15 cellular contexts compared by ENCODE assay signal in the genomic region with DNA sequence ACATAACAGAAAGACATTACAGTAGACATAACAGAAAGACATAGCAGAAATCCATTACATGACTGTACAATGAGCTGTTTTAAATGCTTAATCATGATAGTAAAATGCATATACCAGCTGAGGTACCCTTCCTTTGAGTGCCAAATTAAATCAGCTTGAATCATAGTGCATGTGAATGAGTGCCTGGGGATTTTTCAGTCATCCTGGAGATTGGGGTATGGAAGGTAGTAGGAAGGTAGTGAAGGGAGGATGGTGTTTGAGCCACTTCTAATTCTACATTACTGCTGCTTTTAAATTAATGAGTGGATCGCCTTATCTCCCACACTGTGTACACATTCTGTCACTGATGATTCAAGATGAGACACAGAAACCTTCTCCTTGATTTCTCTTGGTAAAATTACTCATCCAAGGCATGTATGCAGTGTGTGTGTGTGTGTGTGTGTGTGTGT.
DNase-seq lines count a peak whose midpoint lies in the region; ATAC-seq, FAIRE-seq and TF ChIP-seq lines count a peak whose summit lies in the region.
"Had no signal": no experiment of that assay in that cellular context is flagged by ENCODE, and none has a peak within 500 bp of the region (broad histone marks: within the 10 kb centered on the region; RNA-seq: fewer than 3 reads in every experiment).

No MANE protein-coding gene starts in this region.

- no peaks in the 10 kb centered on the region for H3K9me3 Mint-ChIP-seq in astrocyte (ENCODE audit: unreplicated experiment)
- H3K9me3 Mint-ChIP-seq: neural crest cell had no signal

- H3K27me3 ChIP-seq in astrocyte (ENCODE audit: insufficient read depth, low read length) = no peaks in the 10 kb centered on the region
- H3K27me3 ChIP-seq in keratinocyte (ENCODE audit: control insufficient read depth, extremely low read depth, insufficient read depth, low read length) = no peaks in the 10 kb centered on the region
- H3K27me3 ChIP-seq: adrenal gland had no signal

- dilution Hi-C loops in keratinocyte (cut with MboI; ENCODE audit: extremely low pct_ligation_motif_present, low sequenced_read_pairs) = no loop called here

- H3K27ac ChIP-seq in astrocyte (ENCODE audit: low read depth, low read length) (peak overlapping the region; percentile 43), keratinocyte (ENCODE audit: control insufficient read depth, insufficient read depth, low read length) (peak overlapping the region; percentile 76)
- H3K27ac ChIP-seq: adrenal gland had no signal

- TF ChIP-seq CTCF in AG10803 (conservative IDR thresholded peaks at IDR 0.05; ENCODE audit: low read length) (no peak), astrocyte (IDR thresholded peaks at IDR 0.05; ENCODE audit: insufficient read depth, low read depth, low read length) (no peak), keratinocyte (optimal IDR thresholded peaks at IDR 0.05 in 1 of 3, IDR thresholded peaks at IDR 0.05 in 1 of 3, conservative IDR thresholded peaks at IDR 0.05 in 1 of 3; ENCODE audit: extremely low read depth in 1 of 3, insufficient read depth in 2 of 3, low read length in 3 of 3) (no peak)

- no peaks in the 10 kb centered on the region for H3K36me3 ChIP-seq in astrocyte (ENCODE audit: insufficient read depth, low read length)
- H3K36me3 ChIP-seq in keratinocyte (ENCODE audit: control insufficient read depth in 2 of 2, extremely low read depth in 1 of 2, insufficient read depth in 2 of 2, low read length in 2 of 2) = no peaks in the 10 kb centered on the region
- H3K36me3 ChIP-seq: adrenal gland had no signal

- FAIRE-seq in astrocyte (lab: Jason Lieb, UNC) (peak; percentile 80), keratinocyte (lab: Jason Lieb, UNC) (peak; percentile 76)
- FAIRE-seq: K562 had no signal

- H3K36me3 Mint-ChIP-seq in astrocyte (ENCODE audit: low read depth, unreplicated experiment) = no peaks in the 10 kb centered on the region
- H3K36me3 Mint-ChIP-seq: CD8-positive, alpha-beta T cell had no signal

- H4K20me1 ChIP-seq in astrocyte (ENCODE audit: insufficient read depth, low read length) (no peaks in the 10 kb centered on the region), keratinocyte (ENCODE audit: control insufficient read depth, extremely low read depth, insufficient read depth, low read length) (no peaks in the 10 kb centered on the region)

- no peak overlapping the region for H3K27ac Mint-ChIP-seq in astrocyte (ENCODE audit: unreplicated experiment)
- H3K27ac Mint-ChIP-seq: CD8-positive, alpha-beta T cell had no signal

- H3K4me3 Mint-ChIP-seq in astrocyte (ENCODE audit: unreplicated experiment) = no peak overlapping the region
- H3K4me3 Mint-ChIP-seq: CD8-positive, alpha-beta T cell; neural crest cell had no signal

- H3K9ac ChIP-seq in astrocyte (ENCODE audit: low read length) (no peak overlapping the region), keratinocyte (ENCODE audit: control insufficient read depth, extremely low read depth, insufficient read depth, low read length) (peak overlapping the region; percentile 41)

- no peaks in the 10 kb centered on the region for H3K27me3 Mint-ChIP-seq in astrocyte (ENCODE audit: low read depth, unreplicated experiment)

- peaks cover 2% of the 10 kb centered on the region for H3K4me1 Mint-ChIP-seq in astrocyte (ENCODE audit: low read depth, unreplicated experiment)
- H3K4me1 Mint-ChIP-seq: neural crest cell had no signal

- H3K9me3 ChIP-seq in astrocyte (ENCODE audit: insufficient read depth, low read depth, low read length) (no peaks in the 10 kb centered on the region), keratinocyte (ENCODE audit: control insufficient read depth, low read depth, low read length) (no peaks in the 10 kb centered on the region)
- H3K9me3 ChIP-seq: adrenal gland had no signal

- H3K4me1 ChIP-seq in astrocyte (ENCODE audit: insufficient read depth, low read length) = peaks cover 5% of the 10 kb centered on the region
- H3K4me1 ChIP-seq in keratinocyte (ENCODE audit: control insufficient read depth, extremely low read depth, insufficient read depth, low read length) = peaks cover 27% of the 10 kb centered on the region
- H3K4me1 ChIP-seq: adrenal gland had no signal

- H3K79me2 ChIP-seq in astrocyte (ENCODE audit: insufficient read depth, low read length) = no peaks in the 10 kb centered on the region
- H3K79me2 ChIP-seq in keratinocyte (ENCODE audit: control insufficient read depth, insufficient read depth, low read length) = no peaks in the 10 kb centered on the region

- H3K4me3 ChIP-seq in AG10803 (ENCODE audit: low read length) (no peak overlapping the region), astrocyte (ENCODE audit: insufficient read depth, low read depth, low read length) (no peak overlapping the region), keratinocyte (ENCODE audit: control insufficient read depth in 2 of 3, extremely low read depth in 1 of 3, insufficient read depth in 2 of 3, low read depth in 1 of 3, low read length in 3 of 3) (peak overlapping the region in 1 of 3 experiments; percentile 29)
- H3K4me3 ChIP-seq: adrenal gland, K562 had no signal

- ATAC-seq in GM21825 (IDR thresholded peaks at IDR 0.05; ENCODE audit: unreplicated experiment) = no peak
- ATAC-seq: CD8-positive, alpha-beta T cell; K562 had no signal

- no peaks in the 10 kb centered on the region for H3K9me1 ChIP-seq in keratinocyte (ENCODE audit: control insufficient read depth, extremely low read depth, insufficient read depth, low read length)

- DNase-seq in AG10803 (ENCODE audit: low read depth) (peak; percentile 44), HS-5 (ENCODE audit: low read depth) (peak; percentile 80), astrocyte (ENCODE audit: low read depth) (peak; percentile 67), keratinocyte (ENCODE audit: low read depth, low spot score) (peak; percentile 52), NCI-H2081 treated with DMSO at 0.1 percent for 48 hours (lab: John Stamatoyannopoulos, UW) (no peak)
- no peak for DNase-seq in stimulated activated CD4-positive, alpha-beta T cell treated with anti-CD3 and anti-CD28 coated beads, Interleukin-4, amount 100 ng/mL, for 24 hours
- DNase-seq in stimulated activated CD8-positive, alpha-beta memory T cell treated with anti-CD3 and anti-CD28 coated beads, Interleukin-4, amount 100 ng/mL, for 48 hours = no peak
- DNase-seq: activated T-cell treated with anti-CD3 and anti-CD28 coated beads, Interleukin-2, amount 50 U/mL, for 1 hour; adrenal gland; CD8-positive, alpha-beta T cell; dermis blood vessel endothelial cell; NCI-H187 treated with DMSO at 0.1 percent for 48 hours had no signal

- no peak overlapping the region for H2AFZ ChIP-seq in astrocyte (ENCODE audit: low read depth, low read length)
- peak overlapping the region; percentile 74 for H2AFZ ChIP-seq in keratinocyte (ENCODE audit: control insufficient read depth, low read length)

- H3K4me2 ChIP-seq in astrocyte (ENCODE audit: low read length) (peak overlapping the region; percentile 55), keratinocyte (ENCODE audit: control insufficient read depth, extremely low read depth, insufficient read depth, low read depth, low read length) (peak overlapping the region; percentile 66)

Comparison
In these comparisons a context has a peak if more than half of its experiments do, and no peak if none do; other contexts are left out.
1. DNase-seq: peak in AG10803 (single experiment), HS-5 (single experiment), astrocyte (single experiment) and keratinocyte (single experiment); none in NCI-H2081 treated with DMSO at 0.1 percent for 48 hours (single experiment), stimulated activated CD4-positive, alpha-beta T cell treated with anti-CD3 and anti-CD28 coated beads, Interleukin-4, amount 100 ng/mL, for 24 hours (single experiment) and stimulated activated CD8-positive, alpha-beta memory T cell treated with anti-CD3 and anti-CD28 coated beads, Interleukin-4, amount 100 ng/mL, for 48 hours (single experiment).